ENCODE assay signal across 8 cellular contexts in genomic region chr6:166999845-167000253, GRCh38. TPM values are rescaled to one million over a fixed set of nuclear protein-coding genes. Genes with fewer than 3 reads are reported as not detected.
A peak's percentile ranks its signal among the peaks of the same experiment; 100 is the strongest.
DNase-seq lines count a peak whose midpoint lies in the region; ATAC-seq, FAIRE-seq and TF ChIP-seq lines count a peak whose summit lies in the region.

No MANE protein-coding gene starts in this region.

- TF ChIP-seq EP300 in stomach (IDR thresholded peaks at IDR 0.05), result no peak

- ATAC-seq in Right ventricle myocardium superior (ENCODE audit: poor library complexity) (no peak), HG03097 (IDR thresholded peaks at IDR 0.05; ENCODE audit: low FRiP score, unreplicated experiment) (no peak), HG02623 (IDR thresholded peaks at IDR 0.05; ENCODE audit: unreplicated experiment) (no peak)

- peak overlapping the region; percentile 86 for H3K4me2 ChIP-seq in keratinocyte (ENCODE audit: control insufficient read depth, extremely low read depth, insufficient read depth, low read depth, low read length)

- H3K9me3 ChIP-seq in right atrium auricular region, result no peaks in the 10 kb centered on the region
- no peaks in the 10 kb centered on the region for H3K9me3 ChIP-seq in keratinocyte (ENCODE audit: control insufficient read depth, low read depth, low read length)
- no peaks in the 10 kb centered on the region for H3K9me3 ChIP-seq in stomach

- H3K4me1 ChIP-seq in right atrium auricular region, result peaks cover 0 to 25% of the 10 kb centered on the region in 2 donors
- peaks cover 10% of the 10 kb centered on the region for H3K4me1 ChIP-seq in keratinocyte (ENCODE audit: control insufficient read depth, extremely low read depth, insufficient read depth, low read length)
- peaks cover 16 to 47% (median 36%) of the 10 kb centered on the region in 4 donors for H3K4me1 ChIP-seq in stomach

- no peak for FAIRE-seq in keratinocyte (lab: Jason Lieb, UNC)

- H3K4me3 ChIP-seq in right atrium auricular region, result peak overlapping the region; percentile 78 to 93
- peak overlapping the region; percentile 83 to 96 (median 86) for H3K4me3 ChIP-seq in keratinocyte (ENCODE audit: control insufficient read depth in 2 of 3, extremely low read depth in 1 of 3, insufficient read depth in 2 of 3, low read depth in 1 of 3, low read length in 3 of 3)
- peak overlapping the region; percentile 84 to 100 (median 91) for H3K4me3 ChIP-seq in stomach

- H3K4me1 Mint-ChIP-seq in activated T-helper 2 cell treated with anti-CD3 and anti-CD28 coated beads, Interferon-gamma antibody, Interleukin-2, Interleukin-4, amounts not matched to agents 10 μg/mL and 5 μg/mL and 100 μg/mL, durations not matched to agents 14 hours and 24 hours and 36 hours (ENCODE audit: low read depth), result peaks cover 34% of the 10 kb centered on the region

- H3K9ac ChIP-seq in keratinocyte (ENCODE audit: control insufficient read depth, extremely low read depth, insufficient read depth, low read length), result peak overlapping the region; percentile 78

- H3K36me3 ChIP-seq in right atrium auricular region (no peaks in the 10 kb centered on the region), keratinocyte (ENCODE audit: control insufficient read depth in 2 of 2, extremely low read depth in 1 of 2, insufficient read depth in 2 of 2, low read length in 2 of 2) (no peaks in the 10 kb centered on the region), stomach (peaks cover 0 to 10% (median 2%) of the 10 kb centered on the region in 4 donors)

- dilution Hi-C loops in keratinocyte (cut with MboI; ENCODE audit: extremely low pct_ligation_motif_present, low sequenced_read_pairs), result no loop called here

- no peak for TF ChIP-seq POLR2A in stomach (IDR thresholded peaks at IDR 0.05)

- H3K9me3 Mint-ChIP-seq in activated T-helper 2 cell treated with anti-CD3 and anti-CD28 coated beads, Interferon-gamma antibody, Interleukin-2, Interleukin-4, amounts not matched to agents 10 μg/mL and 5 μg/mL and 100 μg/mL, durations not matched to agents 14 hours and 24 hours and 36 hours, result no peaks in the 10 kb centered on the region

- peak overlapping the region; percentile 58 for H3K27ac Mint-ChIP-seq in activated T-helper 2 cell treated with anti-CD3 and anti-CD28 coated beads, Interferon-gamma antibody, Interleukin-2, Interleukin-4, amounts not matched to agents 10 μg/mL and 5 μg/mL and 100 μg/mL, durations not matched to agents 14 hours and 24 hours and 36 hours

- WGBS in stomach, 5 donors, result 1 to 2% (median 1%) methylated on average over 14 to 16 of the region's 16 CpGs

- DNase-seq in right atrium auricular region (ENCODE audit: low spot score), result no peak
- DNase-seq in Right ventricle myocardium superior, result no peak
- no peak for DNase-seq in activated T-helper 2 cell treated with anti-CD3 and anti-CD28 coated beads, Interferon-gamma antibody, Interleukin-2, Interleukin-4, amounts not matched to agents 10 μg/mL and 5 μg/mL and 100 μg/mL, durations not matched to agents 14 hours and 24 hours and 36 hours (ENCODE audit: low spot score)
- no peak for DNase-seq in keratinocyte (ENCODE audit: low read depth, low spot score)
- peak; percentile 26 for DNase-seq in stomach
- no peak for DNase-seq in hypothalamus (lab: John Stamatoyannopoulos, UW)

- H3K27me3 ChIP-seq in right atrium auricular region, result no peaks in the 10 kb centered on the region
- H3K27me3 ChIP-seq in keratinocyte (ENCODE audit: control insufficient read depth, extremely low read depth, insufficient read depth, low read length), result no peaks in the 10 kb centered on the region
- no peaks in the 10 kb centered on the region for H3K27me3 ChIP-seq in stomach

- H3K36me3 Mint-ChIP-seq in activated T-helper 2 cell treated with anti-CD3 and anti-CD28 coated beads, Interferon-gamma antibody, Interleukin-2, Interleukin-4, amounts not matched to agents 10 μg/mL and 5 μg/mL and 100 μg/mL, durations not matched to agents 14 hours and 24 hours and 36 hours (ENCODE audit: low read depth), result peaks cover 40% of the 10 kb centered on the region

- TF ChIP-seq CTCF in right atrium auricular region (IDR thresholded peaks at IDR 0.05) (no peak), keratinocyte (optimal IDR thresholded peaks at IDR 0.05 in 1 of 3, IDR thresholded peaks at IDR 0.05 in 1 of 3, conservative IDR thresholded peaks at IDR 0.05 in 1 of 3; ENCODE audit: extremely low read depth in 1 of 3, insufficient read depth in 2 of 3, low read length in 3 of 3) (no peak), stomach (IDR thresholded peaks at IDR 0.05) (no peak)

- no peaks in the 10 kb centered on the region for H3K9me1 ChIP-seq in keratinocyte (ENCODE audit: control insufficient read depth, extremely low read depth, insufficient read depth, low read length)

- H4K20me1 ChIP-seq in keratinocyte (ENCODE audit: control insufficient read depth, extremely low read depth, insufficient read depth, low read length), result no peaks in the 10 kb centered on the region

- intact Hi-C loops in Right ventricle myocardium superior (cut with DNase I), result loop anchor here (5.0 kb wide), 1 partner anchor 147 kb away; no protein-coding TSS in a partner anchor
- intact Hi-C loops in activated T-helper 2 cell treated with anti-CD3 and anti-CD28 coated beads, Interferon-gamma antibody, Interleukin-2, Interleukin-4, amounts not matched to agents 10 μg/mL and 5 μg/mL and 100 μg/mL, durations not matched to agents 14 hours and 24 hours and 36 hours (cut with micrococcal nuclease), result loop anchor here (1.0 to 5.0 kb wide), 8 partner anchors 43 to 373 kb away; partner anchors contain the start of gene RPS6KA2
- intact Hi-C loops in stomach (cut with DNase I; ENCODE audit: low total_unique reads), result loop anchor here (5.0 kb wide), 1 partner anchor 38 kb away; no protein-coding TSS in a partner anchor

- H2AFZ ChIP-seq in keratinocyte (ENCODE audit: control insufficient read depth, low read length), result peak overlapping the region; percentile 95

- peaks cover 47% of the 10 kb centered on the region for H3K79me2 ChIP-seq in keratinocyte (ENCODE audit: control insufficient read depth, insufficient read depth, low read length)

- peak overlapping the region; percentile 87 for H3K4me3 Mint-ChIP-seq in activated T-helper 2 cell treated with anti-CD3 and anti-CD28 coated beads, Interferon-gamma antibody, Interleukin-2, Interleukin-4, amounts not matched to agents 10 μg/mL and 5 μg/mL and 100 μg/mL, durations not matched to agents 14 hours and 24 hours and 36 hours (ENCODE audit: low read depth)

- peak overlapping the region; percentile 42 to 77 for H3K27ac ChIP-seq in right atrium auricular region
- H3K27ac ChIP-seq in keratinocyte (ENCODE audit: control insufficient read depth, insufficient read depth, low read length), result peak overlapping the region; percentile 48
- H3K27ac ChIP-seq in stomach, result peak overlapping the region; percentile 59 to 84 (median 82)

- H3K27me3 Mint-ChIP-seq in activated T-helper 2 cell treated with anti-CD3 and anti-CD28 coated beads, Interferon-gamma antibody, Interleukin-2, Interleukin-4, amounts not matched to agents 10 μg/mL and 5 μg/mL and 100 μg/mL, durations not matched to agents 14 hours and 24 hours and 36 hours (ENCODE audit: low read depth), result no peaks in the 10 kb centered on the region

RNA-seq across cellular contexts. Expression of gene CEP43, which starts 0.7 kb away (rescaled TPM):
- total RNA-seq in right atrium auricular region, result 1 to 10 TPM; 6.7 to 8.8 TPM
- 13.2 TPM for total RNA-seq in Right ventricle myocardium superior
- total RNA-seq in activated T-helper 2 cell treated with anti-CD3 and anti-CD28 coated beads, Interferon-gamma antibody, Interleukin-2, Interleukin-4, amounts not matched to agents 10 μg/mL and 5 μg/mL and 100 μg/mL, durations not matched to agents 14 hours and 24 hours and 36 hours, result 15.9 and 18.1 TPM in 2 replicates
- polyA plus RNA-seq in keratinocyte, result 9.6 to 18.4 TPM (median 11.5 TPM) in 3 replicates
- 14.1 TPM for polyA plus RNA-seq in keratinocyte (2011; ENCODE audit: low read depth)
- 8.4 and 14.1 TPM in 2 replicates for polyA plus RNA-seq in keratinocyte (2011; cell fraction: cytosol; rRNA removed)
- 22.0 and 26.3 TPM in 2 replicates for polyA plus RNA-seq in keratinocyte (2011; cell fraction: nucleus; rRNA removed)
- polyA plus RNA-seq in keratinocyte (2012; ENCODE audit: low replicate concordance), result 7.3 and 7.9 TPM in 2 replicates
- 2.5 to 13.9 TPM (median 5.8 TPM) in 3 replicates for polyA minus RNA-seq in keratinocyte
- 4.0 TPM for polyA minus RNA-seq in keratinocyte (2011; cell fraction: cytosol; rRNA and poly(A)+ RNA removed)
- 3.1 and 7.8 TPM in 2 replicates for polyA minus RNA-seq in keratinocyte (2011; cell fraction: nucleus; rRNA and poly(A)+ RNA removed)
- total RNA-seq in stomach, result 10 to 100 TPM; 11.2 to 99.6 (median 18.7) TPM
- polyA plus RNA-seq in stomach, result 1 to 10 TPM; 7.5 to 9.0 (median 8.0) TPM

RNA-seq across cellular contexts. Expression of gene RNASET2, which starts 43.5 kb away (rescaled TPM):
- total RNA-seq in right atrium auricular region, result 10 to 100 TPM; 24.2 to 33.1 TPM
- 12.3 TPM for total RNA-seq in Right ventricle myocardium superior
- total RNA-seq in activated T-helper 2 cell treated with anti-CD3 and anti-CD28 coated beads, Interferon-gamma antibody, Interleukin-2, Interleukin-4, amounts not matched to agents 10 μg/mL and 5 μg/mL and 100 μg/mL, durations not matched to agents 14 hours and 24 hours and 36 hours, result 53.4 and 56.2 TPM in 2 replicates
- polyA plus RNA-seq in keratinocyte, result 15.4 to 21.5 TPM (median 20.3 TPM) in 3 replicates
- 6.2 TPM for polyA plus RNA-seq in keratinocyte (2011; ENCODE audit: low read depth)
- polyA plus RNA-seq in keratinocyte (2011; cell fraction: cytosol; rRNA removed), result 13.7 and 16.8 TPM in 2 replicates
- polyA plus RNA-seq in keratinocyte (2011; cell fraction: nucleus; rRNA removed), result 20.3 and 20.4 TPM in 2 replicates
- polyA plus RNA-seq in keratinocyte (2012; ENCODE audit: low replicate concordance), result 6.8 and 14.5 TPM in 2 replicates
- polyA minus RNA-seq in keratinocyte, result 7.2 to 10.9 TPM (median 7.5 TPM) in 3 replicates
- polyA minus RNA-seq in keratinocyte (2011; cell fraction: cytosol; rRNA and poly(A)+ RNA removed), result 18.4 TPM
- polyA minus RNA-seq in keratinocyte (2011; cell fraction: nucleus; rRNA and poly(A)+ RNA removed), result 6.3 and 8.3 TPM in 2 replicates
- total RNA-seq in stomach, result 100 to 1,000 TPM in 3 of 5 donors, 10 to 100 TPM in 2; 13.4 to 340 (median 112) TPM
- 100 to 1,000 TPM in 1 of 3 donors, 10 to 100 TPM in 2; 55.4 to 113 (median 60.5) TPM for polyA plus RNA-seq in stomach
